Comparison of ENCODE assay signal across 1 cellular context in genomic region chr5:95794070-95794516, GRCh38.
TF ChIP-seq lines count a peak whose summit lies in the region.

No MANE protein-coding gene starts in this region.

TF ChIP-seq in IMR-90, 13 proteins besides CTCF, POLR2A, EP300 and RAD21 (continued from another document):
- no peak for TF ChIP-seq USF2 (IDR thresholded peaks at IDR 0.05; ENCODE audit: low read depth, low read length)
- TF ChIP-seq RCOR1 (IDR thresholded peaks at IDR 0.05; ENCODE audit: insufficient replicate concordance, low read length) = no peak
- no peak for TF ChIP-seq BHLHE40 (IDR thresholded peaks at IDR 0.05; ENCODE audit: low read depth, low read length)
- no peak for TF ChIP-seq MXI1 (IDR thresholded peaks at IDR 0.05; ENCODE audit: borderline replicate concordance, low read depth, low read length)
- TF ChIP-seq SMC3 (IDR thresholded peaks at IDR 0.05; ENCODE audit: low read depth, low read length) = no peak
- no peak for TF ChIP-seq RFX5 (IDR thresholded peaks at IDR 0.05; ENCODE audit: low read depth, low read length)
- TF ChIP-seq ELK1 (IDR thresholded peaks at IDR 0.05; ENCODE audit: borderline replicate concordance, low read depth, low read length) = no peak
